In genomic region chr10:133258818-133259602, GRCh38 we compare ENCODE assay signal across 8 cellular contexts. TPM values are rescaled to one million over a fixed set of nuclear protein-coding genes. Genes with fewer than 3 reads are reported as not detected.
A peak's percentile ranks its signal among the peaks of the same experiment; 100 is the strongest.
DNase-seq lines count a peak whose midpoint lies in the region; TF ChIP-seq lines count a peak whose summit lies in the region.

No MANE protein-coding gene starts in this region.

- no peak overlapping the region for H3K27ac ChIP-seq in Karpas-422 (ENCODE audit: low read length)

- H3K4me3 ChIP-seq in Karpas-422 (ENCODE audit: low read length) (no peak overlapping the region), choroid plexus epithelial cell (ENCODE audit: low read depth, low read length) (no peak overlapping the region)

- H3K27me3 ChIP-seq in Karpas-422 (ENCODE audit: low read length) = no peaks in the 10 kb centered on the region

- peaks cover 35% of the 10 kb centered on the region for H3K4me1 ChIP-seq in Karpas-422 (ENCODE audit: low read length)

- no peak overlapping the region for H2AFZ ChIP-seq in Karpas-422 (ENCODE audit: low read length)

- no peaks in the 10 kb centered on the region for H3K9me2 ChIP-seq in Karpas-422 (replicated peaks; ENCODE audit: insufficient read depth, low read length)

- in situ Hi-C loops in ACHN (cut with HindIII; ENCODE audit: low pct_ligation_motif_present, low pct_unique_long_range_greater_than_20kb, low sequenced_read_pairs) = no loop called here

- H3K36me3 ChIP-seq in Karpas-422 (ENCODE audit: insufficient read depth, low read length) = no peaks in the 10 kb centered on the region

- peak overlapping the region; percentile 4 for H3K4me2 ChIP-seq in Karpas-422 (ENCODE audit: low read depth, low read length, poor library complexity, severe bottlenecking)

- TF ChIP-seq CTCF in choroid plexus epithelial cell (conservative IDR thresholded peaks at IDR 0.05; ENCODE audit: low read depth, low read length) = no peak

- H4K20me1 ChIP-seq in Karpas-422 (ENCODE audit: insufficient read depth, low read depth, low read length) = no peaks in the 10 kb centered on the region

- H3K9ac ChIP-seq in Karpas-422 (ENCODE audit: low read length) = peak overlapping the region; percentile 18; the same call in 1 of the 2 replicates

- H3K9me3 ChIP-seq in Karpas-422 (ENCODE audit: low read length) = no peaks in the 10 kb centered on the region

- H3K79me2 ChIP-seq in Karpas-422 (ENCODE audit: low read length) = no peaks in the 10 kb centered on the region

- DNase-seq in ACHN = peak; percentile 100
- no peak for DNase-seq in Karpas-422
- peak; percentile 69 to 84 for DNase-seq in activated CD4-positive, alpha-beta T cell treated with anti-CD3 and anti-CD28 coated beads for 24 hours (ENCODE audit: low read depth in 2 of 2)
- peak; percentile 97 for DNase-seq in choroid plexus epithelial cell (ENCODE audit: low read depth)
- DNase-seq in mucosa of gallbladder (ENCODE audit: low spot score) = peak; percentile 76
- DNase-seq in stimulated activated CD8-positive, alpha-beta memory T cell treated with anti-CD3 and anti-CD28 coated beads, Interleukin-4, amount 100 ng/mL, for 24 hours (ENCODE audit: low read depth) = peak; percentile 77
- DNase-seq in NCI-H524 treated with DMSO at 0.1 percent for 48 hours (lab: John Stamatoyannopoulos, UW) = no peak
- DNase-seq in NCI-H526 treated with DMSO at 0.1 percent for 48 hours (lab: John Stamatoyannopoulos, UW) = no peak

RNA-seq across cellular contexts. Expression of gene ADAM8, which starts 17.7 kb away (rescaled TPM):
- total RNA-seq in Karpas-422 (2014; rRNA removed; shearing (Covaris generic); ENCODE audit: low replicate concordance) = 0.71 and 3.8 TPM in 2 replicates
- total RNA-seq in mucosa of gallbladder = 12.7 TPM

RNA-seq across cellular contexts. Expression of gene VENTX, which starts 21.4 kb away (rescaled TPM):
- total RNA-seq in Karpas-422 (2014; rRNA removed; shearing (Covaris generic); ENCODE audit: low replicate concordance) = not detected in 2 replicates
- total RNA-seq in mucosa of gallbladder = 2.7 TPM

RNA-seq across cellular contexts. Expression of gene UTF1, which starts 29.0 kb away (rescaled TPM):
- not detected in 2 replicates for total RNA-seq in Karpas-422 (2014; rRNA removed; shearing (Covaris generic); ENCODE audit: low replicate concordance)
- not detected for total RNA-seq in mucosa of gallbladder

RNA-seq across cellular contexts. Expression of gene TUBGCP2, which starts 49.7 kb away (rescaled TPM):
- 21.4 and 29.5 TPM in 2 replicates for total RNA-seq in Karpas-422 (2014; rRNA removed; shearing (Covaris generic); ENCODE audit: low replicate concordance)
- total RNA-seq in mucosa of gallbladder = 56.9 TPM

RNA-seq across cellular contexts. Expression of gene ZNF511, which starts 49.7 kb away (rescaled TPM):
- total RNA-seq in Karpas-422 (2014; rRNA removed; shearing (Covaris generic); ENCODE audit: low replicate concordance) = 14.0 and 38.6 TPM in 2 replicates
- 35.9 TPM for total RNA-seq in mucosa of gallbladder

Comparison
In these comparisons a context has a peak if more than half of its experiments do, and no peak if none do; other contexts are left out.
1. DNase-seq: peak in ACHN (single experiment), activated CD4-positive, alpha-beta T cell treated with anti-CD3 and anti-CD28 coated beads for 24 hours (2 of 2), choroid plexus epithelial cell (single experiment), mucosa of gallbladder (single experiment) and stimulated activated CD8-positive, alpha-beta memory T cell treated with anti-CD3 and anti-CD28 coated beads, Interleukin-4, amount 100 ng/mL, for 24 hours (single experiment); none in Karpas-422 (single experiment), NCI-H524 treated with DMSO at 0.1 percent for 48 hours (single experiment) and NCI-H526 treated with DMSO at 0.1 percent for 48 hours (single experiment).